In the genomic region with DNA sequence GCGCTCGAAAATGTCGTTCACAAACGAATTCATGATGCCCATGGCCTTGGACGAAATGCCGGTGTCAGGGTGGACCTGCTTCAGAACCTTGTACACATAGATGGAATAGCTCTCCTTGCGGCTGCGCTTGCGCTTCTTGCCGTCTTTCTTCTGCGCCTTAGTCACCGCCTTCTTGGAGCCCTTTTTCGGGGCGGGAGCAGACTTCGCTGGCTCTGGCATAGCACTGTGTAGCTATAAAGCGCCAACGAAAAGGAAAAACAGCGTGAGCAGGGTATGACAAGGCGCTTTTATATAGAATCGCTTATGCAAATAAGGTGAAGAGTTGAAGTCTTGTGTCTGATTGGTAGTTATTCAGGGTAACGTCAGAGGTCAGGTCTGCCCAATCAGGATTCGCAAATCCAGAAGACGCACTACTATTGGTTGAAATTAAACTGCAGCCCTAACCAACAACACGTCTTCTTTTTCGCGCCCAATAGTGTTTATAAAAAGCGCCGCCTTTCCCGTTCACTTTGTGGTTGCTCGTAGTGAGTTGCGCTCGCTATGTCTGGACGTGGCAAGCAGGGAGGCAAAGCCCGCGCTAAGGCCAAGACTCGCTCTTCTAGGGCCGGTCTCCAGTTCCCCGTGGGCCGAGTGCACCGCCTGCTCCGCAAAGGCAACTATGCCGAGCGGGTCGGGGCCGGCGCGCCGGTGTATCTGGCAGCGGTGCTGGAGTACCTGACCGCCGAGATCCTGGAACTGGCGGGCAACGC, we compare ENCODE assay signal across 1 cellular context.
TF ChIP-seq lines count a peak whose summit lies in the region.

No MANE protein-coding gene starts in this region.

TF ChIP-seq in HepG2, 621 proteins besides CTCF, POLR2A, EP300 and RAD21 (continued from another document and continues in another):
- no peak for TF ChIP-seq FOXP1 (IDR thresholded peaks at IDR 0.05)
- no peak for TF ChIP-seq FOXP1 (CRISPR knock-in tag; IDR thresholded peaks at IDR 0.05)
- TF ChIP-seq ZNF256 (CRISPR knock-in tag; conservative IDR thresholded peaks at IDR 0.05): no peak
- TF ChIP-seq ATM (IDR thresholded peaks at IDR 0.05; ENCODE audit: borderline replicate concordance): no peak
- no peak for TF ChIP-seq RCOR2 (CRISPR knock-in tag; IDR thresholded peaks at IDR 0.05)
- no peak for TF ChIP-seq FLYWCH1 (CRISPR knock-in tag; IDR thresholded peaks at IDR 0.05)
- TF ChIP-seq KDM3A (CRISPR knock-in tag; IDR thresholded peaks at IDR 0.05; ENCODE audit: low read depth): no peak
- TF ChIP-seq, protein P1, sequence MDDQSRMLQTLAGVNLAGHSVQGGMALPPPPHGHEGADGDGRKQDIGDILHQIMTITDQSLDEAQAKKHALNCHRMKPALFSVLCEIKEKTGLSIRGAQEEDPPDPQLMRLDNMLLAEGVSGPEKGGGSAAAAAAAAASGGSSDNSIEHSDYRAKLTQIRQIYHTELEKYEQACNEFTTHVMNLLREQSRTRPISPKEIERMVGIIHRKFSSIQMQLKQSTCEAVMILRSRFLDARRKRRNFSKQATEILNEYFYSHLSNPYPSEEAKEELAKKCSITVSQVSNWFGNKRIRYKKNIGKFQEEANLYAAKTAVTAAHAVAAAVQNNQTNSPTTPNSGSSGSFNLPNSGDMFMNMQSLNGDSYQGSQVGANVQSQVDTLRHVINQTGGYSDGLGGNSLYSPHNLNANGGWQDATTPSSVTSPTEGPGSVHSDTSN (CRISPR knock-in tag; IDR thresholded peaks at IDR 0.05; ENCODE audit: borderline replicate concordance): no peak
- no peak for TF ChIP-seq ZNF44 (CRISPR knock-in tag; IDR thresholded peaks at IDR 0.05)
- no peak for TF ChIP-seq ZNF530 (CRISPR knock-in tag; IDR thresholded peaks at IDR 0.05; ENCODE audit: low read depth)
- no peak for TF ChIP-seq TSC22D2 (CRISPR knock-in tag; IDR thresholded peaks at IDR 0.05; ENCODE audit: borderline replicate concordance)
- TF ChIP-seq HNF4A (CRISPR knock-in tag; IDR thresholded peaks at IDR 0.05): no peak
- no peak for TF ChIP-seq HHEX (CRISPR knock-in tag; IDR thresholded peaks at IDR 0.05)
- no peak for TF ChIP-seq RAD51 (IDR thresholded peaks at IDR 0.05; ENCODE audit: borderline replicate concordance)
- no peak for TF ChIP-seq MTA3 (CRISPR knock-in tag; IDR thresholded peaks at IDR 0.05)
- TF ChIP-seq, protein P2, sequence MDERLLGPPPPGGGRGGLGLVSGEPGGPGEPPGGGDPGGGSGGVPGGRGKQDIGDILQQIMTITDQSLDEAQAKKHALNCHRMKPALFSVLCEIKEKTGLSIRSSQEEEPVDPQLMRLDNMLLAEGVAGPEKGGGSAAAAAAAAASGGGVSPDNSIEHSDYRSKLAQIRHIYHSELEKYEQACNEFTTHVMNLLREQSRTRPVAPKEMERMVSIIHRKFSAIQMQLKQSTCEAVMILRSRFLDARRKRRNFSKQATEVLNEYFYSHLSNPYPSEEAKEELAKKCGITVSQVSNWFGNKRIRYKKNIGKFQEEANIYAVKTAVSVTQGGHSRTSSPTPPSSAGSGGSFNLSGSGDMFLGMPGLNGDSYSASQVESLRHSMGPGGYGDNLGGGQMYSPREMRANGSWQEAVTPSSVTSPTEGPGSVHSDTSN (CRISPR knock-in tag; IDR thresholded peaks at IDR 0.05): no peak
- TF ChIP-seq CHD4 (IDR thresholded peaks at IDR 0.05; ENCODE audit: borderline replicate concordance, low read length): no peak
- no peak for TF ChIP-seq ZNF235 (CRISPR knock-in tag; IDR thresholded peaks at IDR 0.05; ENCODE audit: borderline replicate concordance)
- TF ChIP-seq ZNF446 (CRISPR knock-in tag; IDR thresholded peaks at IDR 0.05): no peak
- TF ChIP-seq CBX2 (IDR thresholded peaks at IDR 0.05; ENCODE audit: low read depth, low read length): no peak; the same call in 1 of the 2 replicates
- TF ChIP-seq CBX2 (CRISPR knock-in tag; IDR thresholded peaks at IDR 0.05; ENCODE audit: low read depth): peak; percentile 50; the same call in 1 of the 2 replicates
- TF ChIP-seq, protein P3, sequence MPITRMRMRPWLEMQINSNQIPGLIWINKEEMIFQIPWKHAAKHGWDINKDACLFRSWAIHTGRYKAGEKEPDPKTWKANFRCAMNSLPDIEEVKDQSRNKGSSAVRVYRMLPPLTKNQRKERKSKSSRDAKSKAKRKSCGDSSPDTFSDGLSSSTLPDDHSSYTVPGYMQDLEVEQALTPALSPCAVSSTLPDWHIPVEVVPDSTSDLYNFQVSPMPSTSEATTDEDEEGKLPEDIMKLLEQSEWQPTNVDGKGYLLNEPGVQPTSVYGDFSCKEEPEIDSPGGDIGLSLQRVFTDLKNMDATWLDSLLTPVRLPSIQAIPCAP (CRISPR knock-in tag; IDR thresholded peaks at IDR 0.05; ENCODE audit: low read depth): no peak
- TF ChIP-seq ZNF3 (CRISPR knock-in tag; IDR thresholded peaks at IDR 0.05): no peak
- no peak for TF ChIP-seq ELF1 (CRISPR knock-in tag; IDR thresholded peaks at IDR 0.05)
- 0 out of 2 replicates have a peak, but pooled peaks have one; percentile 18 for TF ChIP-seq MAZ (IDR thresholded peaks at IDR 0.05; ENCODE audit: borderline replicate concordance, low read depth, low read length)
- no peak for TF ChIP-seq MAZ (CRISPR knock-in tag; IDR thresholded peaks at IDR 0.05; ENCODE audit: low read depth)
- TF ChIP-seq MZF1 (CRISPR knock-in tag; IDR thresholded peaks at IDR 0.05; ENCODE audit: borderline replicate concordance): 0 out of 2 replicates have a peak, but pooled peaks have one; percentile 63
- TF ChIP-seq MEIS2 (CRISPR knock-in tag; IDR thresholded peaks at IDR 0.05): no peak
- no peak for TF ChIP-seq ZNF670 (CRISPR knock-in tag; IDR thresholded peaks at IDR 0.05; ENCODE audit: borderline replicate concordance)
- TF ChIP-seq, protein P4, sequence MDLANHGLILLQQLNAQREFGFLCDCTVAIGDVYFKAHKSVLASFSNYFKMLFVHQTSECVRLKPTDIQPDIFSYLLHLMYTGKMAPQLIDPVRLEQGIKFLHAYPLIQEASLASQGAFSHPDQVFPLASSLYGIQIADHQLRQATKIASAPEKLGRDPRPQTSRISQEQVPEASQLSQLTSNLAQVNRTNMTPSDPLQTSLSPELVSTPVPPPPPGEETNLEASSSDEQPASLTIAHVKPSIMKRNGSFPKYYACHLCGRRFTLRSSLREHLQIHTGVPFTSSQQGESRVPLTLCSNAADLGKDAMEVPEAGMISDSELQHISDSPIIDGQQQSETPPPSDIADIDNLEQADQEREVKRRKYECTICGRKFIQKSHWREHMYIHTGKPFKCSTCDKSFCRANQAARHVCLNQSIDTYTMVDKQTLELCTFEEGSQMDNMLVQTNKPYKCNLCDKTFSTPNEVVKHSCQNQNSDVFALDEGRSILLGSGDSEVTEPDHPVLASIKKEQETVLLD (CRISPR knock-in tag; IDR thresholded peaks at IDR 0.05; ENCODE audit: low read depth): no peak
- TF ChIP-seq SRY (CRISPR knock-in tag; IDR thresholded peaks at IDR 0.05): no peak
- no peak for TF ChIP-seq ZNF510 (CRISPR knock-in tag; IDR thresholded peaks at IDR 0.05; ENCODE audit: low read depth)
- no peak for TF ChIP-seq ZNF460 (CRISPR knock-in tag; IDR thresholded peaks at IDR 0.05; ENCODE audit: borderline replicate concordance)
- TF ChIP-seq ZNF777 (CRISPR knock-in tag; IDR thresholded peaks at IDR 0.05): no peak; the same call in 1 of the 2 replicates
- TF ChIP-seq, protein P5, sequence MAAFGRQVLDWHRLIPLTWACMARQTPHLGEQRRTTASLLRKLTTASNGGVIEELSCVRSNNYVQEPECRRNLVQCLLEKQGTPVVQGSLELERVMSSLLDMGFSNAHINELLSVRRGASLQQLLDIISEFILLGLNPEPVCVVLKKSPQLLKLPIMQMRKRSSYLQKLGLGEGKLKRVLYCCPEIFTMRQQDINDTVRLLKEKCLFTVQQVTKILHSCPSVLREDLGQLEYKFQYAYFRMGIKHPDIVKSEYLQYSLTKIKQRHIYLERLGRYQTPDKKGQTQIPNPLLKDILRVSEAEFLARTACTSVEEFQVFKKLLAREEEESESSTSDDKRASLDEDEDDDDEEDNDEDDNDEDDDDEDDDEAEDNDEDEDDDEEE (CRISPR knock-in tag; IDR thresholded peaks at IDR 0.05): no peak
- peak; percentile 94 for TF ChIP-seq RBFOX2 (IDR thresholded peaks at IDR 0.05; ENCODE audit: low read depth, low read length)
- no peak for TF ChIP-seq NFIB (CRISPR knock-in tag; IDR thresholded peaks at IDR 0.05; ENCODE audit: borderline replicate concordance)
- TF ChIP-seq ZNF83 (CRISPR knock-in tag; IDR thresholded peaks at IDR 0.05; ENCODE audit: borderline replicate concordance): no peak
- TF ChIP-seq ZNF552 (CRISPR knock-in tag; IDR thresholded peaks at IDR 0.05; ENCODE audit: borderline replicate concordance): no peak
- no peak for TF ChIP-seq TEAD2 (CRISPR knock-in tag; IDR thresholded peaks at IDR 0.05)
- no peak for TF ChIP-seq ZNF780A (CRISPR knock-in tag; IDR thresholded peaks at IDR 0.05)
- TF ChIP-seq, protein P6, sequence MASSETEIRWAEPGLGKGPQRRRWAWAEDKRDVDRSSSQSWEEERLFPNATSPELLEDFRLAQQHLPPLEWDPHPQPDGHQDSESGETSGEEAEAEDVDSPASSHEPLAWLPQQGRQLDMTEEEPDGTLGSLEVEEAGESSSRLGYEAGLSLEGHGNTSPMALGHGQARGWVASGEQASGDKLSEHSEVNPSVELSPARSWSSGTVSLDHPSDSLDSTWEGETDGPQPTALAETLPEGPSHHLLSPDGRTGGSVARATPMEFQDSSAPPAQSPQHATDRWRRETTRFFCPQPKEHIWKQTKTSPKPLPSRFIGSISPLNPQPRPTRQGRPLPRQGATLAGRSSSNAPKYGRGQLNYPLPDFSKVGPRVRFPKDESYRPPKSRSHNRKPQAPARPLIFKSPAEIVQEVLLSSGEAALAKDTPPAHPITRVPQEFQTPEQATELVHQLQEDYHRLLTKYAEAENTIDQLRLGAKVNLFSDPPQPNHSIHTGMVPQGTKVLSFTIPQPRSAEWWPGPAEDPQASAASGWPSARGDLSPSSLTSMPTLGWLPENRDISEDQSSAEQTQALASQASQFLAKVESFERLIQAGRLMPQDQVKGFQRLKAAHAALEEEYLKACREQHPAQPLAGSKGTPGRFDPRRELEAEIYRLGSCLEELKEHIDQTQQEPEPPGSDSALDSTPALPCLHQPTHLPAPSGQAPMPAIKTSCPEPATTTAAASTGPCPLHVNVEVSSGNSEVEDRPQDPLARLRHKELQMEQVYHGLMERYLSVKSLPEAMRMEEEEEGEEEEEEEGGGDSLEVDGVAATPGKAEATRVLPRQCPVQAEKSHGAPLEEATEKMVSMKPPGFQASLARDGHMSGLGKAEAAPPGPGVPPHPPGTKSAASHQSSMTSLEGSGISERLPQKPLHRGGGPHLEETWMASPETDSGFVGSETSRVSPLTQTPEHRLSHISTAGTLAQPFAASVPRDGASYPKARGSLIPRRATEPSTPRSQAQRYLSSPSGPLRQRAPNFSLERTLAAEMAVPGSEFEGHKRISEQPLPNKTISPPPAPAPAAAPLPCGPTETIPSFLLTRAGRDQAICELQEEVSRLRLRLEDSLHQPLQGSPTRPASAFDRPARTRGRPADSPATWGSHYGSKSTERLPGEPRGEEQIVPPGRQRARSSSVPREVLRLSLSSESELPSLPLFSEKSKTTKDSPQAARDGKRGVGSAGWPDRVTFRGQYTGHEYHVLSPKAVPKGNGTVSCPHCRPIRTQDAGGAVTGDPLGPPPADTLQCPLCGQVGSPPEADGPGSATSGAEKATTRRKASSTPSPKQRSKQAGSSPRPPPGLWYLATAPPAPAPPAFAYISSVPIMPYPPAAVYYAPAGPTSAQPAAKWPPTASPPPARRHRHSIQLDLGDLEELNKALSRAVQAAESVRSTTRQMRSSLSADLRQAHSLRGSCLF (CRISPR knock-in tag; IDR thresholded peaks at IDR 0.05; ENCODE audit: borderline replicate concordance): no peak
- TF ChIP-seq, protein P7, sequence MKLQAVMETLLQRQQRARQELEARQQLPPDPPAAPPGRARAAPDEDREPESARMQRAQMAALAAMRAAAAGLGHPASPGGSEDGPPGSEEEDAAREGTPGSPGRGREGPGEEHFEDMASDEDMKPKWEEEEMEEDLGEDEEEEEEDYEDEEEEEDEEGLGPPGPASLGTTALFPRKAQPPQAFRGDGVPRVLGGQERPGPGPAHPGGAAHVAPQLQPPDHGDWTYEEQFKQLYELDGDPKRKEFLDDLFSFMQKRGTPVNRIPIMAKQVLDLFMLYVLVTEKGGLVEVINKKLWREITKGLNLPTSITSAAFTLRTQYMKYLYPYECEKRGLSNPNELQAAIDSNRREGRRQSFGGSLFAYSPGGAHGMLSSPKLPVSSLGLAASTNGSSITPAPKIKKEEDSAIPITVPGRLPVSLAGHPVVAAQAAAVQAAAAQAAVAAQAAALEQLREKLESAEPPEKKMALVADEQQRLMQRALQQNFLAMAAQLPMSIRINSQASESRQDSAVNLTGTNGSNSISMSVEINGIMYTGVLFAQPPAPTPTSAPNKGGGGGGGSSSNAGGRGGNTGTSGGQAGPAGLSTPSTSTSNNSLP (IDR thresholded peaks at IDR 0.05; ENCODE audit: low read depth, low read length): 0 out of 2 replicates have a peak, but pooled peaks have one; percentile 16
- TF ChIP-seq, protein P8, sequence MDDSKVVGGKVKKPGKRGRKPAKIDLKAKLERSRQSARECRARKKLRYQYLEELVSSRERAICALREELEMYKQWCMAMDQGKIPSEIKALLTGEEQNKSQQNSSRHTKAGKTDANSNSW (CRISPR knock-in tag; IDR thresholded peaks at IDR 0.05; ENCODE audit: borderline replicate concordance): no peak
- no peak for TF ChIP-seq KLF11 (CRISPR knock-in tag; IDR thresholded peaks at IDR 0.05)
- no peak for TF ChIP-seq ZNF644 (CRISPR knock-in tag; IDR thresholded peaks at IDR 0.05; ENCODE audit: low read depth)
- TF ChIP-seq HNRNPK (IDR thresholded peaks at IDR 0.05; ENCODE audit: low read depth, low read length, poor library complexity, severe bottlenecking): peak; percentile 17
- no peak for TF ChIP-seq ZNF567 (CRISPR knock-in tag; IDR thresholded peaks at IDR 0.05; ENCODE audit: borderline replicate concordance)
- TF ChIP-seq ZBTB20 (CRISPR knock-in tag; IDR thresholded peaks at IDR 0.05; ENCODE audit: borderline replicate concordance, low read depth): no peak
- TF ChIP-seq ZMYM3 (CRISPR knock-in tag; IDR thresholded peaks at IDR 0.05): no peak
- TF ChIP-seq, protein P9, sequence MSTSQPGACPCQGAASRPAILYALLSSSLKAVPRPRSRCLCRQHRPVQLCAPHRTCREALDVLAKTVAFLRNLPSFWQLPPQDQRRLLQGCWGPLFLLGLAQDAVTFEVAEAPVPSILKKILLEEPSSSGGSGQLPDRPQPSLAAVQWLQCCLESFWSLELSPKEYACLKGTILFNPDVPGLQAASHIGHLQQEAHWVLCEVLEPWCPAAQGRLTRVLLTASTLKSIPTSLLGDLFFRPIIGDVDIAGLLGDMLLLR (CRISPR knock-in tag; IDR thresholded peaks at IDR 0.05): 0 out of 2 replicates have a peak, but pooled peaks have one; percentile 49
- peak; percentile 66 for TF ChIP-seq POLR2AphosphoS5 (IDR thresholded peaks at IDR 0.05; ENCODE audit: low read depth, low read length)
- TF ChIP-seq, protein P10, sequence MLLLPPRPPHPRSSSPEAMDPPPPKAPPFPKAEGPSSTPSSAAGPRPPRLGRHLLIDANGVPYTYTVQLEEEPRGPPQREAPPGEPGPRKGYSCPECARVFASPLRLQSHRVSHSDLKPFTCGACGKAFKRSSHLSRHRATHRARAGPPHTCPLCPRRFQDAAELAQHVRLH (CRISPR knock-in tag; IDR thresholded peaks at IDR 0.05; ENCODE audit: borderline replicate concordance, low read depth): no peak
- TF ChIP-seq ZNF652 (CRISPR knock-in tag; IDR thresholded peaks at IDR 0.05; ENCODE audit: borderline replicate concordance, low read depth): no peak
